ENCODE assay signal across 18 cellular contexts in the genomic region with DNA sequence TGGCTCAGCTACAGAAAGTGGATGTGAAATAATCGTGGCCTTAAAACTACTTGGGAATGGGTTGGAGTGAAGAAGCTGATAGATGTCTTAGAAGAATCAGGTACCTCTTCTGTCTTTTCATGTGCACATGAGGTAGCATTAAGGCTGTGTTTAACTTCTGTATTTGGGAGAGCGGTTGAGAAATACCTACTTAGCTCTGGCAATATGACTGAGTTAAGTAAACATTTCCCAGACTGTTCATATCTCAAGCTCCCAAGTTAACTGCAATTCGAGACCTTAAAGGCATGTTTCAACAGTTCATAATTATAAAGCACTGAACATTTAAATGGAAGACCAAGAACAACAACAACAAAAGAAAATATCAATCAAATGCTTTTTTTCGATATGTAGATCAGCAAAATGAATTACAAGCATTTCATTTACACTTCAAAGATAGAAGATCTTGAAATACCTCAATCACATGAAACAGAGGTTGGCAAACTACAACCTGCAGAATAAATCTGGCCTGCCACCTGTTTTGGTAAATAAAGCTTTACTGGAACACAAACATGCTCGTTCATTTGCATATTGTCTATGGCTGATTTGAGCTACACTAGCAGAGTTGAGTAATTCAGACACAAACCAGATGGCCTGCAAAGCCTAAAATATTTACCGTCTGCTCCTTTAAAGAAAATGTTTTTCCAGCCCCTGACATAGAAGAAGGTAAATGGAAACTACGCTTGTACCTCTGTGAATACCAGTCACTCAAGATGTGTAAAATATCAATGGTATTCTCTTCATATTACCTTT.
DNase-seq lines count a peak whose midpoint lies in the region; ATAC-seq and TF ChIP-seq lines count a peak whose summit lies in the region.
"Had no signal": no experiment of that assay in that cellular context is flagged by ENCODE, and none has a peak within 500 bp of the region (broad histone marks: within the 10 kb centered on the region; RNA-seq: fewer than 3 reads in every experiment).

No MANE protein-coding gene starts in this region.

- peaks cover 15% of the 10 kb centered on the region for H3K27me3 ChIP-seq in adipocyte (replicated peaks; ENCODE audit: control insufficient read depth, insufficient read depth, low read length)
- H3K27me3 ChIP-seq in ascending aorta: no peaks in the 10 kb centered on the region
- H3K27me3 ChIP-seq: colonic mucosa had no signal

- TF ChIP-seq CTCF in AG09319 (IDR thresholded peaks at IDR 0.05; ENCODE audit: low read depth, low read length) (no peak), fibroblast of pulmonary artery (IDR thresholded peaks at IDR 0.05; ENCODE audit: low read length, missing control alignments) (no peak), omental fat pad (IDR thresholded peaks at IDR 0.05) (no peak), ascending aorta (IDR thresholded peaks at IDR 0.05) (no peak)

- H3K4me1 ChIP-seq in adipocyte (ENCODE audit: control insufficient read depth, insufficient read depth, low read length): peaks cover 10% of the 10 kb centered on the region
- no peaks in the 10 kb centered on the region for H3K4me1 ChIP-seq in ascending aorta
- H3K4me1 ChIP-seq: colonic mucosa had no signal

- ATAC-seq in omental fat pad (ENCODE audit: low FRiP score): peak; percentile 64
- no peak for ATAC-seq in GM18520 (IDR thresholded peaks at IDR 0.05; ENCODE audit: unreplicated experiment)
- no peak for ATAC-seq in GM18870 (IDR thresholded peaks at IDR 0.05; ENCODE audit: unreplicated experiment)
- ATAC-seq: activated CD8-positive, alpha-beta T cell treated with anti-CD3 and anti-CD28 coated beads for 36 hours; activated T-cell treated with anti-CD3 and anti-CD28 coated beads, Interleukin-2, amount 50 U/mL, for 4 hours had no signal

- H3K9me3 ChIP-seq in adipocyte (ENCODE audit: control insufficient read depth, low read length): peaks cover 14% of the 10 kb centered on the region
- peaks cover 3 to 4% of the 10 kb centered on the region in 2 donors for H3K9me3 ChIP-seq in ascending aorta
- H3K9me3 ChIP-seq: colonic mucosa had no signal

- DNase-seq in AG09319 (ENCODE audit: extremely low read depth, low read depth): peak; percentile 12
- DNase-seq in adipocyte (ENCODE audit: low read depth): peak; percentile 79
- peak; percentile 33 for DNase-seq in fibroblast of pulmonary artery (ENCODE audit: low read depth)
- no peak for DNase-seq in omental fat pad (ENCODE audit: low spot score)
- DNase-seq in hepatic stellate cell (ENCODE audit: low spot score): no peak
- DNase-seq in ascending aorta (ENCODE audit: low spot score in 2 of 2): no peak
- DNase-seq: activated B cell treated with CpG ODN at 0.5 μM for 24 hours; activated CD8-positive, alpha-beta T cell treated with anti-CD3 and anti-CD28 coated beads for 36 hours; activated naive CD4-positive, alpha-beta T cell treated with anti-CD3 and anti-CD28 coated beads, Interleukin-2, amount 50 U/mL, for 16 hours; activated T-cell treated with anti-CD3 and anti-CD28 coated beads, Interleukin-2, amount 50 U/mL, for 4 hours; CD4-positive, CD25-positive, alpha-beta regulatory T cell; colonic mucosa; GDM1; NCI-H187; stimulated activated CD4-positive, alpha-beta T cell treated with anti-CD3 and anti-CD28 coated beads, Interleukin-2, amount 100 ng/mL, for 24 hours had no signal

- no peak overlapping the region for H3K27ac ChIP-seq in ascending aorta
- H3K27ac ChIP-seq: colonic mucosa, SK-N-MC had no signal

- H3K4me3 ChIP-seq in adipocyte (ENCODE audit: low read length) (no peak overlapping the region), fibroblast of pulmonary artery (replicated peaks; ENCODE audit: low read depth, low read length) (no peak overlapping the region), ascending aorta (no peak overlapping the region)
- H3K4me3 ChIP-seq: colonic mucosa, SK-N-MC had no signal

- H3K9ac ChIP-seq in adipocyte (ENCODE audit: low read length): no peak overlapping the region

- intact Hi-C loops in ascending aorta (cut with DNase I): no loop called here

- H3K36me3 ChIP-seq in adipocyte (ENCODE audit: control insufficient read depth, insufficient read depth, low read length, severe bottlenecking) (no peaks in the 10 kb centered on the region), ascending aorta (no peaks in the 10 kb centered on the region)
- H3K36me3 ChIP-seq: colonic mucosa had no signal

Comparison
In these comparisons a context has a peak if more than half of its experiments do, and no peak if none do; other contexts are left out.
1. DNase-seq: peak in AG09319 (single experiment), adipocyte (single experiment) and fibroblast of pulmonary artery (single experiment); none in omental fat pad (single experiment), hepatic stellate cell (single experiment) and ascending aorta (0 of 2).